ENCODE assay signal across 18 cellular contexts in genomic region chr10:48464121-48464870, GRCh38.
A peak's percentile ranks its signal among the peaks of the same experiment; 100 is the strongest.
DNase-seq lines count a peak whose midpoint lies in the region; ATAC-seq and TF ChIP-seq lines count a peak whose summit lies in the region.
"Had no signal": no experiment of that assay in that cellular context is flagged by ENCODE, and none has a peak within 500 bp of the region (broad histone marks: within the 10 kb centered on the region; RNA-seq: fewer than 3 reads in every experiment).

No MANE protein-coding gene starts in this region.

- H3K4me3 Mint-ChIP-seq in endodermal cell, result no peak overlapping the region
- H3K4me3 Mint-ChIP-seq in activated T-helper 2 cell treated with anti-CD3 and anti-CD28 coated beads, Interferon-gamma antibody, Interleukin-2, Interleukin-4, amounts not matched to agents 10 μg/mL and 5 μg/mL and 100 μg/mL, durations not matched to agents 14 hours and 24 hours and 36 hours (ENCODE audit: low read depth), result no peak overlapping the region
- H3K4me3 Mint-ChIP-seq: activated naive CD8-positive, alpha-beta T cell treated with anti-CD3 and anti-CD28 coated beads for 36 hours had no signal

- peaks cover 27% of the 10 kb centered on the region for H3K4me1 Mint-ChIP-seq in endodermal cell
- peaks cover 3% of the 10 kb centered on the region for H3K4me1 Mint-ChIP-seq in activated T-helper 2 cell treated with anti-CD3 and anti-CD28 coated beads, Interferon-gamma antibody, Interleukin-2, Interleukin-4, amounts not matched to agents 10 μg/mL and 5 μg/mL and 100 μg/mL, durations not matched to agents 14 hours and 24 hours and 36 hours (ENCODE audit: low read depth)
- H3K4me1 Mint-ChIP-seq: activated naive CD8-positive, alpha-beta T cell treated with anti-CD3 and anti-CD28 coated beads for 36 hours had no signal

- no peak overlapping the region for H3K27ac Mint-ChIP-seq in endodermal cell
- no peak overlapping the region for H3K27ac Mint-ChIP-seq in activated T-helper 2 cell treated with anti-CD3 and anti-CD28 coated beads, Interferon-gamma antibody, Interleukin-2, Interleukin-4, amounts not matched to agents 10 μg/mL and 5 μg/mL and 100 μg/mL, durations not matched to agents 14 hours and 24 hours and 36 hours
- H3K27ac Mint-ChIP-seq: activated naive CD8-positive, alpha-beta T cell treated with anti-CD3 and anti-CD28 coated beads for 36 hours had no signal

- H3K9ac ChIP-seq in endodermal cell (ENCODE audit: extremely low read depth, low read length, poor library complexity, severe bottlenecking), result no peak overlapping the region

- peaks cover 5% of the 10 kb centered on the region for H3K27me3 Mint-ChIP-seq in endodermal cell (ENCODE audit: insufficient read depth)
- no peaks in the 10 kb centered on the region for H3K27me3 Mint-ChIP-seq in activated T-helper 2 cell treated with anti-CD3 and anti-CD28 coated beads, Interferon-gamma antibody, Interleukin-2, Interleukin-4, amounts not matched to agents 10 μg/mL and 5 μg/mL and 100 μg/mL, durations not matched to agents 14 hours and 24 hours and 36 hours (ENCODE audit: low read depth)
- H3K27me3 Mint-ChIP-seq: activated naive CD8-positive, alpha-beta T cell treated with anti-CD3 and anti-CD28 coated beads for 36 hours had no signal

- H3K9me3 Mint-ChIP-seq in endodermal cell, result peaks cover 5% of the 10 kb centered on the region
- H3K9me3 Mint-ChIP-seq in activated T-helper 2 cell treated with anti-CD3 and anti-CD28 coated beads, Interferon-gamma antibody, Interleukin-2, Interleukin-4, amounts not matched to agents 10 μg/mL and 5 μg/mL and 100 μg/mL, durations not matched to agents 14 hours and 24 hours and 36 hours, result no peaks in the 10 kb centered on the region
- H3K9me3 Mint-ChIP-seq: activated naive CD8-positive, alpha-beta T cell treated with anti-CD3 and anti-CD28 coated beads for 36 hours had no signal

- H3K9me3 ChIP-seq in endodermal cell (ENCODE audit: control insufficient read depth, low read length), result peaks cover 8% of the 10 kb centered on the region

- H3K27me3 ChIP-seq in H7 (ENCODE audit: control insufficient read depth, insufficient read depth, low read length) (peaks cover 3% of the 10 kb centered on the region; the same call in 1 of the 2 replicates), endodermal cell (ENCODE audit: control insufficient read depth, insufficient read depth, low read length, poor library complexity, severe bottlenecking) (peaks cover 18% of the 10 kb centered on the region)

- WGBS in endodermal cell (ENCODE audit: insufficient coverage in 1 of 2, insufficient read length in 1 of 2), 2 experiments, result 86 to 94% methylated on average over 6 to 9 of the region's 9 CpGs

- no peaks in the 10 kb centered on the region for H3K36me3 Mint-ChIP-seq in endodermal cell (ENCODE audit: low read depth)
- H3K36me3 Mint-ChIP-seq in activated T-helper 2 cell treated with anti-CD3 and anti-CD28 coated beads, Interferon-gamma antibody, Interleukin-2, Interleukin-4, amounts not matched to agents 10 μg/mL and 5 μg/mL and 100 μg/mL, durations not matched to agents 14 hours and 24 hours and 36 hours (ENCODE audit: low read depth), result no peaks in the 10 kb centered on the region
- H3K36me3 Mint-ChIP-seq: activated naive CD8-positive, alpha-beta T cell treated with anti-CD3 and anti-CD28 coated beads for 36 hours had no signal

- intact Hi-C loops in posterior vena cava (cut with DNase I), result no loop called here
- intact Hi-C loops in activated T-helper 2 cell treated with anti-CD3 and anti-CD28 coated beads, Interferon-gamma antibody, Interleukin-2, Interleukin-4, amounts not matched to agents 10 μg/mL and 5 μg/mL and 100 μg/mL, durations not matched to agents 14 hours and 24 hours and 36 hours (cut with micrococcal nuclease), result no loop called here

- H3K36me3 ChIP-seq in H7 (replicated peaks; ENCODE audit: control insufficient read depth, insufficient read depth, low read length), result no peaks in the 10 kb centered on the region
- no peaks in the 10 kb centered on the region for H3K36me3 ChIP-seq in endodermal cell (ENCODE audit: control insufficient read depth, insufficient read depth, low read length)

- H3K4me3 ChIP-seq in H7 (ENCODE audit: insufficient read depth, low read depth, low read length) (no peak overlapping the region), endodermal cell (ENCODE audit: low read length) (no peak overlapping the region)

- peak; percentile 26 for DNase-seq in activated CD4-positive, CD25-positive, alpha-beta regulatory T cell treated with anti-CD3 and anti-CD28 coated beads, Interleukin-2, amount 50 U/mL, for 72 hours
- no peak for DNase-seq in activated CD4-positive, CD25-positive, alpha-beta regulatory T cell (lab: John Stamatoyannopoulos, UW)
- DNase-seq in H7 (peak; percentile 50), endodermal cell (peak; percentile 44), posterior vena cava (ENCODE audit: low spot score) (peak; percentile 50), putamen (ENCODE audit: low spot score) (no peak)
- DNase-seq in activated T-helper 2 cell treated with anti-CD3 and anti-CD28 coated beads, Interferon-gamma antibody, Interleukin-2, Interleukin-4, amounts not matched to agents 10 μg/mL and 5 μg/mL and 100 μg/mL, durations not matched to agents 14 hours and 24 hours and 36 hours (ENCODE audit: low spot score), result no peak
- DNase-seq: activated naive CD8-positive, alpha-beta T cell treated with anti-CD3 and anti-CD28 coated beads for 36 hours; foreskin melanocyte; NCI-H1048; NCI-H2029 treated with DMSO at 0.1 percent for 48 hours; RPMI8226; stimulated activated CD4-positive, alpha-beta T cell treated with anti-CD3 and anti-CD28 coated beads, Interleukin-15, amount 100 ng/mL, for 24 hours; stimulated activated naive CD4-positive, alpha-beta T cell; trophoblast cell had no signal

- peaks cover 15% of the 10 kb centered on the region for H3K4me1 ChIP-seq in endodermal cell (ENCODE audit: control insufficient read depth, insufficient read depth, low read length)

- H3K27ac ChIP-seq in endodermal cell (ENCODE audit: low read depth, low read length), result no peak overlapping the region
- H3K27ac ChIP-seq: 22Rv1, epithelial cell of prostate had no signal

- no peak for TF ChIP-seq CTCF in endodermal cell (conservative IDR thresholded peaks at IDR 0.05)

- ATAC-seq in HG03108 (IDR thresholded peaks at IDR 0.05; ENCODE audit: unreplicated experiment), result no peak

Comparison
In these comparisons a context has a peak if more than half of its experiments do, and no peak if none do; other contexts are left out.
1. DNase-seq: peak in activated CD4-positive, CD25-positive, alpha-beta regulatory T cell treated with anti-CD3 and anti-CD28 coated beads, Interleukin-2, amount 50 U/mL, for 72 hours (single experiment), H7 (single experiment), endodermal cell (single experiment) and posterior vena cava (single experiment); none in activated CD4-positive, CD25-positive, alpha-beta regulatory T cell (0 of 4), putamen (single experiment) and activated T-helper 2 cell treated with anti-CD3 and anti-CD28 coated beads, Interferon-gamma antibody, Interleukin-2, Interleukin-4, amounts not matched to agents 10 μg/mL and 5 μg/mL and 100 μg/mL, durations not matched to agents 14 hours and 24 hours and 36 hours (single experiment).